2 cellular contexts compared by ENCODE assay signal in the genomic region with DNA sequence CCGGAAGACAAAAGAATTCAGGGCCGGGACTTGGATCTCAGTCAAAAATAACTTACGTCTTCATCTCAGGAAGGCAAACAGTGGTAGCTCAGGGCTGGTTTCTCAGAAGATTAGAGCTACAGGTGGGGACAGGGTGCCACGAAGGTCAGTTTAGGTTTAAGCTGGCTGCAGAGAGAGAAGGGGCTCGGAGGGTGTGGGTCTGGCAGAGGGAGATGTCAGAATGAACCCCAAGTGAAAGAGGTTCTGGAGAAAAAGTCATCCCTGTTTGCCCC.
TF ChIP-seq lines count a peak whose summit lies in the region.

No MANE protein-coding gene starts in this region.

TF ChIP-seq in A549, 52 proteins besides CTCF, POLR2A, EP300 and RAD21 (continued from another document):
- TF ChIP-seq, protein P1, sequence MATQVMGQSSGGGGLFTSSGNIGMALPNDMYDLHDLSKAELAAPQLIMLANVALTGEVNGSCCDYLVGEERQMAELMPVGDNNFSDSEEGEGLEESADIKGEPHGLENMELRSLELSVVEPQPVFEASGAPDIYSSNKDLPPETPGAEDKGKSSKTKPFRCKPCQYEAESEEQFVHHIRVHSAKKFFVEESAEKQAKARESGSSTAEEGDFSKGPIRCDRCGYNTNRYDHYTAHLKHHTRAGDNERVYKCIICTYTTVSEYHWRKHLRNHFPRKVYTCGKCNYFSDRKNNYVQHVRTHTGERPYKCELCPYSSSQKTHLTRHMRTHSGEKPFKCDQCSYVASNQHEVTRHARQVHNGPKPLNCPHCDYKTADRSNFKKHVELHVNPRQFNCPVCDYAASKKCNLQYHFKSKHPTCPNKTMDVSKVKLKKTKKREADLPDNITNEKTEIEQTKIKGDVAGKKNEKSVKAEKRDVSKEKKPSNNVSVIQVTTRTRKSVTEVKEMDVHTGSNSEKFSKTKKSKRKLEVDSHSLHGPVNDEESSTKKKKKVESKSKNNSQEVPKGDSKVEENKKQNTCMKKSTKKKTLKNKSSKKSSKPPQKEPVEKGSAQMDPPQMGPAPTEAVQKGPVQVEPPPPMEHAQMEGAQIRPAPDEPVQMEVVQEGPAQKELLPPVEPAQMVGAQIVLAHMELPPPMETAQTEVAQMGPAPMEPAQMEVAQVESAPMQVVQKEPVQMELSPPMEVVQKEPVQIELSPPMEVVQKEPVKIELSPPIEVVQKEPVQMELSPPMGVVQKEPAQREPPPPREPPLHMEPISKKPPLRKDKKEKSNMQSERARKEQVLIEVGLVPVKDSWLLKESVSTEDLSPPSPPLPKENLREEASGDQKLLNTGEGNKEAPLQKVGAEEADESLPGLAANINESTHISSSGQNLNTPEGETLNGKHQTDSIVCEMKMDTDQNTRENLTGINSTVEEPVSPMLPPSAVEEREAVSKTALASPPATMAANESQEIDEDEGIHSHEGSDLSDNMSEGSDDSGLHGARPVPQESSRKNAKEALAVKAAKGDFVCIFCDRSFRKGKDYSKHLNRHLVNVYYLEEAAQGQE (IDR thresholded peaks at IDR 0.05): no peak
- TF ChIP-seq CHD4 (IDR thresholded peaks at IDR 0.05; ENCODE audit: borderline replicate concordance): no peak
- TF ChIP-seq RFX5 (IDR thresholded peaks at IDR 0.05): no peak

TF ChIP-seq in HEK293, 187 proteins besides CTCF, POLR2A, EP300 and RAD21 (continued from another document):
- TF ChIP-seq, protein P2, sequence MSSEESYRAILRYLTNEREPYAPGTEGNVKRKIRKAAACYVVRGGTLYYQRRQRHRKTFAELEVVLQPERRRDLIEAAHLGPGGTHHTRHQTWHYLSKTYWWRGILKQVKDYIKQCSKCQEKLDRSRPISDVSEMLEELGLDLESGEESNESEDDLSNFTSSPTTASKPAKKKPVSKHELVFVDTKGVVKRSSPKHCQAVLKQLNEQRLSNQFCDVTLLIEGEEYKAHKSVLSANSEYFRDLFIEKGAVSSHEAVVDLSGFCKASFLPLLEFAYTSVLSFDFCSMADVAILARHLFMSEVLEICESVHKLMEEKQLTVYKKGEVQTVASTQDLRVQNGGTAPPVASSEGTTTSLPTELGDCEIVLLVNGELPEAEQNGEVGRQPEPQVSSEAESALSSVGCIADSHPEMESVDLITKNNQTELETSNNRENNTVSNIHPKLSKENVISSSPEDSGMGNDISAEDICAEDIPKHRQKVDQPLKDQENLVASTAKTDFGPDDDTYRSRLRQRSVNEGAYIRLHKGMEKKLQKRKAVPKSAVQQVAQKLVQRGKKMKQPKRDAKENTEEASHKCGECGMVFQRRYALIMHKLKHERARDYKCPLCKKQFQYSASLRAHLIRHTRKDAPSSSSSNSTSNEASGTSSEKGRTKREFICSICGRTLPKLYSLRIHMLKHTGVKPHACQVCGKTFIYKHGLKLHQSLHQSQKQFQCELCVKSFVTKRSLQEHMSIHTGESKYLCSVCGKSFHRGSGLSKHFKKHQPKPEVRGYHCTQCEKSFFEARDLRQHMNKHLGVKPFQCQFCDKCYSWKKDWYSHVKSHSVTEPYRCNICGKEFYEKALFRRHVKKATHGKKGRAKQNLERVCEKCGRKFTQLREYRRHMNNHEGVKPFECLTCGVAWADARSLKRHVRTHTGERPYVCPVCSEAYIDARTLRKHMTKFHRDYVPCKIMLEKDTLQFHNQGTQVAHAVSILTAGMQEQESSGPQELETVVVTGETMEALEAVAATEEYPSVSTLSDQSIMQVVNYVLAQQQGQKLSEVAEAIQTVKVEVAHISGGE (tag by site-specific recombination; conservative IDR thresholded peaks at IDR 0.05; ENCODE audit: low read depth): no peak
- TF ChIP-seq ZNF677 (tag by site-specific recombination; IDR thresholded peaks at IDR 0.05): no peak
- TF ChIP-seq ZNF133 (tag by site-specific recombination; IDR thresholded peaks at IDR 0.05): no peak
- TF ChIP-seq ZBTB20 (tag by site-specific recombination; IDR thresholded peaks at IDR 0.05): peak; percentile 59
- no peak for TF ChIP-seq ZNF350 (tag by site-specific recombination; IDR thresholded peaks at IDR 0.05)
- TF ChIP-seq ZNF214 (tag by site-specific recombination; IDR thresholded peaks at IDR 0.05; ENCODE audit: borderline replicate concordance): no peak
- TF ChIP-seq, protein P3, sequence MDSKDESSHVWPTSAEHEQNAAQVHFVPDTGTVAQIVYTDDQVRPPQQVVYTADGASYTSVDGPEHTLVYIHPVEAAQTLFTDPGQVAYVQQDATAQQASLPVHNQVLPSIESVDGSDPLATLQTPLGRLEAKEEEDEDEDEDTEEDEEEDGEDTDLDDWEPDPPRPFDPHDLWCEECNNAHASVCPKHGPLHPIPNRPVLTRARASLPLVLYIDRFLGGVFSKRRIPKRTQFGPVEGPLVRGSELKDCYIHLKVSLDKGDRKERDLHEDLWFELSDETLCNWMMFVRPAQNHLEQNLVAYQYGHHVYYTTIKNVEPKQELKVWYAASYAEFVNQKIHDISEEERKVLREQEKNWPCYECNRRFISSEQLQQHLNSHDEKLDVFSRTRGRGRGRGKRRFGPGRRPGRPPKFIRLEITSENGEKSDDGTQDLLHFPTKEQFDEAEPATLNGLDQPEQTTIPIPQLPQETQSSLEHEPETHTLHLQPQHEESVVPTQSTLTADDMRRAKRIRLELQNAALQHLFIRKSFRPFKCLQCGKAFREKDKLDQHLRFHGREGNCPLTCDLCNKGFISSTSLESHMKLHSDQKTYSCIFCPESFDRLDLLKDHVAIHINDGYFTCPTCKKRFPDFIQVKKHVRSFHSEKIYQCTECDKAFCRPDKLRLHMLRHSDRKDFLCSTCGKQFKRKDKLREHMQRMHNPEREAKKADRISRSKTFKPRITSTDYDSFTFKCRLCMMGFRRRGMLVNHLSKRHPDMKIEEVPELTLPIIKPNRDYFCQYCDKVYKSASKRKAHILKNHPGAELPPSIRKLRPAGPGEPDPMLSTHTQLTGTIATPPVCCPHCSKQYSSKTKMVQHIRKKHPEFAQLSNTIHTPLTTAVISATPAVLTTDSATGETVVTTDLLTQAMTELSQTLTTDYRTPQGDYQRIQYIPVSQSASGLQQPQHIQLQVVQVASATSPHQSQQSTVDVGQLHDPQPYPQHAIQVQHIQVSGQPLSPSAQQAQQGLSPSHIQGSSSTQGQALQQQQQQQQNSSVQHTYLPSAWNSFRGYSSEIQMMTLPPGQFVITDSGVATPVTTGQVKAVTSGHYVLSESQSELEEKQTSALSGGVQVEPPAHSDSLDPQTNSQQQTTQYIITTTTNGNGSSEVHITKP (tag by site-specific recombination; IDR thresholded peaks at IDR 0.05): peak; percentile 73
- no peak for TF ChIP-seq ZNF266 (tag by site-specific recombination; IDR thresholded peaks at IDR 0.05; ENCODE audit: low read depth)
- no peak for TF ChIP-seq ZSCAN23 (tag by site-specific recombination; IDR thresholded peaks at IDR 0.05)
- no peak for TF ChIP-seq KLF1 (tag by site-specific recombination; IDR thresholded peaks at IDR 0.05)
- TF ChIP-seq ZNF324 (tag by site-specific recombination; IDR thresholded peaks at IDR 0.05): no peak
- no peak for TF ChIP-seq ZNF571 (tag by site-specific recombination; IDR thresholded peaks at IDR 0.05)
- TF ChIP-seq ZBTB17 (tag by site-specific recombination; IDR thresholded peaks at IDR 0.05): peak; percentile 69
- TF ChIP-seq, protein P4, sequence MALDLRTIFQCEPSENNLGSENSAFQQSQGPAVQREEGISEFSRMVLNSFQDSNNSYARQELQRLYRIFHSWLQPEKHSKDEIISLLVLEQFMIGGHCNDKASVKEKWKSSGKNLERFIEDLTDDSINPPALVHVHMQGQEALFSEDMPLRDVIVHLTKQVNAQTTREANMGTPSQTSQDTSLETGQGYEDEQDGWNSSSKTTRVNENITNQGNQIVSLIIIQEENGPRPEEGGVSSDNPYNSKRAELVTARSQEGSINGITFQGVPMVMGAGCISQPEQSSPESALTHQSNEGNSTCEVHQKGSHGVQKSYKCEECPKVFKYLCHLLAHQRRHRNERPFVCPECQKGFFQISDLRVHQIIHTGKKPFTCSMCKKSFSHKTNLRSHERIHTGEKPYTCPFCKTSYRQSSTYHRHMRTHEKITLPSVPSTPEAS (tag by site-specific recombination; IDR thresholded peaks at IDR 0.05): no peak
- no peak for TF ChIP-seq ZNF777 (tag by site-specific recombination; IDR thresholded peaks at IDR 0.05; ENCODE audit: borderline replicate concordance)
- TF ChIP-seq, protein P5, sequence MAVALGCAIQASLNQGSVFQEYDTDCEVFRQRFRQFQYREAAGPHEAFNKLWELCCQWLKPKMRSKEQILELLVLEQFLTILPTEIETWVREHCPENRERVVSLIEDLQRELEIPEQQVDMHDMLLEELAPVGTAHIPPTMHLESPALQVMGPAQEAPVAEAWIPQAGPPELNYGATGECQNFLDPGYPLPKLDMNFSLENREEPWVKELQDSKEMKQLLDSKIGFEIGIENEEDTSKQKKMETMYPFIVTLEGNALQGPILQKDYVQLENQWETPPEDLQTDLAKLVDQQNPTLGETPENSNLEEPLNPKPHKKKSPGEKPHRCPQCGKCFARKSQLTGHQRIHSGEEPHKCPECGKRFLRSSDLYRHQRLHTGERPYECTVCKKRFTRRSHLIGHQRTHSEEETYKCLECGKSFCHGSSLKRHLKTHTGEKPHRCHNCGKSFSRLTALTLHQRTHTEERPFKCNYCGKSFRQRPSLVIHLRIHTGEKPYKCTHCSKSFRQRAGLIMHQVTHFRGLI (tag by site-specific recombination; IDR thresholded peaks at IDR 0.05): no peak
- TF ChIP-seq, protein P6, sequence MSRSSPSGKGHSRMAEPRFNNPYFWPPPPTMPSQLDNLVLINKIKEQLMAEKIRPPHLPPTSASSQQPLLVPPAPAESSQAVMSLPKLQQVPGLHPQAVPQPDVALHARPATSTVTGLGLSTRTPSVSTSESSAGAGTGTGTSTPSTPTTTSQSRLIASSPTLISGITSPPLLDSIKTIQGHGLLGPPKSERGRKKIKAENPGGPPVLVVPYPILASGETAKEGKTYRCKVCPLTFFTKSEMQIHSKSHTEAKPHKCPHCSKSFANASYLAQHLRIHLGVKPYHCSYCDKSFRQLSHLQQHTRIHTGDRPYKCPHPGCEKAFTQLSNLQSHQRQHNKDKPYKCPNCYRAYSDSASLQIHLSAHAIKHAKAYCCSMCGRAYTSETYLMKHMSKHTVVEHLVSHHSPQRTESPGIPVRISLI (tag by site-specific recombination; IDR thresholded peaks at IDR 0.05): no peak
- TF ChIP-seq SCRT2 (tag by site-specific recombination; IDR thresholded peaks at IDR 0.05): peak; percentile 92
- no peak for TF ChIP-seq ZNF585B (tag by site-specific recombination; IDR thresholded peaks at IDR 0.05)
- TF ChIP-seq, protein P7, sequence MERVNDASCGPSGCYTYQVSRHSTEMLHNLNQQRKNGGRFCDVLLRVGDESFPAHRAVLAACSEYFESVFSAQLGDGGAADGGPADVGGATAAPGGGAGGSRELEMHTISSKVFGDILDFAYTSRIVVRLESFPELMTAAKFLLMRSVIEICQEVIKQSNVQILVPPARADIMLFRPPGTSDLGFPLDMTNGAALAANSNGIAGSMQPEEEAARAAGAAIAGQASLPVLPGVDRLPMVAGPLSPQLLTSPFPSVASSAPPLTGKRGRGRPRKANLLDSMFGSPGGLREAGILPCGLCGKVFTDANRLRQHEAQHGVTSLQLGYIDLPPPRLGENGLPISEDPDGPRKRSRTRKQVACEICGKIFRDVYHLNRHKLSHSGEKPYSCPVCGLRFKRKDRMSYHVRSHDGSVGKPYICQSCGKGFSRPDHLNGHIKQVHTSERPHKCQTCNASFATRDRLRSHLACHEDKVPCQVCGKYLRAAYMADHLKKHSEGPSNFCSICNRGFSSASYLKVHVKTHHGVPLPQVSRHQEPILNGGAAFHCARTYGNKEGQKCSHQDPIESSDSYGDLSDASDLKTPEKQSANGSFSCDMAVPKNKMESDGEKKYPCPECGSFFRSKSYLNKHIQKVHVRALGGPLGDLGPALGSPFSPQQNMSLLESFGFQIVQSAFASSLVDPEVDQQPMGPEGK (tag by site-specific recombination; IDR thresholded peaks at IDR 0.05): no peak
- TF ChIP-seq ZNF202 (tag by site-specific recombination; IDR thresholded peaks at IDR 0.05; ENCODE audit: borderline replicate concordance): no peak
